10 cellular contexts compared by ENCODE assay signal in genomic region chrX:108736509-108737479, GRCh38. TPM values are rescaled to one million over a fixed set of nuclear protein-coding genes. Genes with fewer than 3 reads are reported as not detected.
DNase-seq lines count a peak whose midpoint lies in the region; ATAC-seq and TF ChIP-seq lines count a peak whose summit lies in the region.
"Had no signal": no experiment of that assay in that cellular context is flagged by ENCODE, and none has a peak within 500 bp of the region (broad histone marks: within the 10 kb centered on the region; RNA-seq: fewer than 3 reads in every experiment).

TSS of gene IRS4 (minus strand) at chrX:108736563.

- H3K27me3 ChIP-seq in fibroblast of lung (ENCODE audit: control insufficient read depth, insufficient read depth, low read length) (peaks cover 8% of the 10 kb centered on the region), parathyroid adenoma (ENCODE audit: control insufficient read depth, insufficient read depth, low read length) (no peaks in the 10 kb centered on the region)

- H3K27ac ChIP-seq in fibroblast of lung (ENCODE audit: insufficient read depth, low read length) (no peak within 1 kb of the TSS), parathyroid adenoma (no peak within 1 kb of the TSS)

- no peak for ATAC-seq in GM21447 (IDR thresholded peaks at IDR 0.05; ENCODE audit: unreplicated experiment)
- ATAC-seq: K562 had no signal

- H3K79me2 ChIP-seq in fibroblast of lung (ENCODE audit: control insufficient read depth, insufficient read depth, low read length), result no peaks in the 10 kb centered on the region
- no peaks in the 10 kb centered on the region for H3K79me2 ChIP-seq in parathyroid adenoma

- H3K9ac ChIP-seq in fibroblast of lung (ENCODE audit: insufficient read depth, low read length) (no peak within 1 kb of the TSS), parathyroid adenoma (no peak within 1 kb of the TSS)

- H3K4me3 ChIP-seq in fibroblast of lung (replicated peaks in 1 of 4; ENCODE audit: control extremely low read depth in 1 of 4, insufficient read depth in 1 of 4, low read depth in 3 of 4, low read length in 4 of 4) (peak within 1 kb of the TSS in 3 of 4 experiments; percentile 17 to 41 (median 41)), parathyroid adenoma (ENCODE audit: low read depth, low read length) (peak within 1 kb of the TSS; percentile 37)
- H3K4me3 ChIP-seq: K562 had no signal

- POLR2A ChIA-PET in GM10248 (lab: Yijun Ruan, JAX), result no interaction called here

- DNase-seq in GM10248 (ENCODE audit: extremely low spot score) (peak; percentile 10), NCI-H2196 (lab: John Stamatoyannopoulos, UW; ENCODE audit: unreplicated experiment) (peak; percentile 26), fibroblast of lung (ENCODE audit: low read depth in 2 of 2) (peak in 1 of 2 donors; percentile 8), NAMALWA (ENCODE audit: low spot score) (no peak), NCI-H1694 (lab: John Stamatoyannopoulos, UW) (no peak), GF-D8 (lab: John Stamatoyannopoulos, UW) (no peak)

- TF ChIP-seq CTCF in GM10248 (IDR thresholded peaks at IDR 0.05; ENCODE audit: control extremely low read depth, extremely low read depth, low read depth, missing control alignments) (no peak), fibroblast of lung (conservative IDR thresholded peaks at IDR 0.05 in 1 of 2, IDR thresholded peaks at IDR 0.05 in 1 of 2; ENCODE audit: low read depth in 1 of 2, low read length in 2 of 2) (no peak), parathyroid adenoma (IDR thresholded peaks at IDR 0.05) (no peak)

- H3K4me2 ChIP-seq in fibroblast of lung (ENCODE audit: extremely low read depth, insufficient read depth, low read length) (peak within 1 kb of the TSS; percentile 23), parathyroid adenoma (ENCODE audit: low read length) (peak within 1 kb of the TSS; percentile 65)

- CTCF ChIA-PET in GM10248 (lab: Yijun Ruan, JAX), result no interaction called here

- no peaks in the 10 kb centered on the region for H3K36me3 ChIP-seq in fibroblast of lung (ENCODE audit: control insufficient read depth, insufficient read depth, low read length)
- H3K36me3 ChIP-seq in parathyroid adenoma (ENCODE audit: control insufficient read depth, insufficient read depth, low read length), result no peaks in the 10 kb centered on the region

- H2AFZ ChIP-seq in fibroblast of lung (ENCODE audit: low read length), result no peak within 1 kb of the TSS
- H2AFZ ChIP-seq in parathyroid adenoma, result peak within 1 kb of the TSS; percentile 85

- no peaks in the 10 kb centered on the region for H3K9me3 ChIP-seq in fibroblast of lung (ENCODE audit: control insufficient read depth, insufficient read depth, low read depth, low read length)
- H3K9me3 ChIP-seq in parathyroid adenoma (ENCODE audit: control insufficient read depth, low read length), result no peaks in the 10 kb centered on the region

- no peaks in the 10 kb centered on the region for H4K20me1 ChIP-seq in fibroblast of lung (ENCODE audit: control insufficient read depth, extremely low read depth, insufficient read depth, low read length)

- no peaks in the 10 kb centered on the region for H3K4me1 ChIP-seq in fibroblast of lung (ENCODE audit: control insufficient read depth, extremely low read depth, insufficient read depth, low read length)
- no peaks in the 10 kb centered on the region for H3K4me1 ChIP-seq in parathyroid adenoma

RNA-seq across cellular contexts. Expression of gene IRS4, which starts in this region (rescaled TPM):
- total RNA-seq in fibroblast of lung, result not detected in 2 replicates
- polyA plus RNA-seq in fibroblast of lung, result 0.02 TPM in 1 of 2 replicates, not detected in the other
- not detected in 2 replicates for polyA plus RNA-seq in fibroblast of lung (2012)
- not detected in 2 replicates for polyA minus RNA-seq in fibroblast of lung (ENCODE audit: low replicate concordance)
- total RNA-seq: K562, mononuclear cell had no signal
- polyA plus RNA-seq: K562 had no signal

Comparison
In these comparisons a context has a peak if more than half of its experiments do, and no peak if none do; other contexts are left out.
1. DNase-seq: peak in GM10248 (single experiment) and NCI-H2196 (single experiment); none in NAMALWA (single experiment), NCI-H1694 (single experiment) and GF-D8 (single experiment).